In the genomic region with DNA sequence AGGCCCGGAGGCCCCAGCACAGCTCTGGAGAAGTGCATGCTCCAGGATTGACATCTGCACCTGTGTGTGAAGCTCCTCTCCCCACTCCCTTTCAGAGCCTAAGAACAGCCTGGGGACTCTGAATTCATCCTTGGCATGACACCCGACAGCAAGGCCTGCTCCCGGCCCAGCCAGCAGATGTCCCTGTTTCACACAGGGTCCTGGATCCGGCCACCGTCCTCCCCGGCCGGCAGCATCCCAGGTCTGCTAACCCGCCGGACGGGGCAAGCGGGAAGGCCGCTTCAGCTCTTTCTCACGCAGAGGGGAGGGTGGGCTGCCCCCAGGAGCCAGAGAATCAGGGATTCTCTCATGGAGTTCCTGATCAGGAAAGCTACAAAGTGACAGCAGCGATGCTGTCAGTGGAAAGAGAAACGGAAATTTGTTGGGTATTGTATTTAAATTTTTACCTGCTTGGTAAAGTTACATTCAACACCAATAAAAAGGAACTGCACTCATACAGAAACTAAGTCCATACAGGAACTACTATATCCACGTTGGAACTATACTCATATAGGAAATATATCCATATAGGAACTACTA, we compare ENCODE assay signal across 12 cellular contexts.
DNase-seq lines count a peak whose midpoint lies in the region; ATAC-seq and TF ChIP-seq lines count a peak whose summit lies in the region.
"Had no signal": no experiment of that assay in that cellular context is flagged by ENCODE, and none has a peak within 500 bp of the region (broad histone marks: within the 10 kb centered on the region; RNA-seq: fewer than 3 reads in every experiment).

No MANE protein-coding gene starts in this region.

- H3K9me3 ChIP-seq in OCI-LY1 (ENCODE audit: low read length) (no peaks in the 10 kb centered on the region), endodermal cell (ENCODE audit: control insufficient read depth, low read length) (no peaks in the 10 kb centered on the region)
- H3K9me3 ChIP-seq: esophagus muscularis mucosa had no signal

- peak; percentile 31 to 57 for DNase-seq in SHP77 (lab: John Stamatoyannopoulos, UW)
- no peak for DNase-seq in SHP77 treated with DMSO at 0.1 percent for 48 hours (lab: John Stamatoyannopoulos, UW)
- DNase-seq in endodermal cell = peak; percentile 91
- peak; percentile 44 for DNase-seq in progenitor cell of endocrine pancreas (ENCODE audit: low spot score, unreplicated experiment)
- no peak for DNase-seq in activated T-cell treated with anti-CD3 and anti-CD28 coated beads for 4 hours
- DNase-seq in inferior parietal cortex (ENCODE audit: extremely low spot score) = no peak
- DNase-seq: activated CD4-positive, alpha-beta T cell treated with anti-CD3 and anti-CD28 coated beads, Interleukin-2, amount 50 U/mL, for 48 hours; GOT3; NCI-H510A had no signal

- H3K4me3 ChIP-seq in OCI-LY1 (ENCODE audit: low read depth, low read length, poor library complexity, severe bottlenecking) (no peak overlapping the region), endodermal cell (ENCODE audit: low read length) (no peak overlapping the region)
- H3K4me3 ChIP-seq: esophagus muscularis mucosa had no signal

- H3K9ac ChIP-seq in OCI-LY1 (ENCODE audit: low read length) = no peak overlapping the region
- no peak overlapping the region for H3K9ac ChIP-seq in endodermal cell (ENCODE audit: extremely low read depth, low read length, poor library complexity, severe bottlenecking)

- no peaks in the 10 kb centered on the region for H3K9me3 Mint-ChIP-seq in endodermal cell
- H3K9me3 Mint-ChIP-seq in progenitor cell of endocrine pancreas (ENCODE audit: low read depth) = no peaks in the 10 kb centered on the region

- H3K36me3 Mint-ChIP-seq in endodermal cell (ENCODE audit: low read depth) = no peaks in the 10 kb centered on the region
- H3K36me3 Mint-ChIP-seq in progenitor cell of endocrine pancreas (ENCODE audit: insufficient read depth) = no peaks in the 10 kb centered on the region

- no peak overlapping the region for H3K4me2 ChIP-seq in OCI-LY1 (ENCODE audit: low read length)

- H3K27me3 Mint-ChIP-seq in endodermal cell (ENCODE audit: insufficient read depth) (peaks cover 5% of the 10 kb centered on the region), progenitor cell of endocrine pancreas (peaks cover 53% of the 10 kb centered on the region)

- ATAC-seq in HG02885 (IDR thresholded peaks at IDR 0.05; ENCODE audit: poor library complexity, unreplicated experiment) = no peak

- TF ChIP-seq CTCF in OCI-LY1 (IDR thresholded peaks at IDR 0.05; ENCODE audit: low read length) (peak; percentile 43), endodermal cell (conservative IDR thresholded peaks at IDR 0.05) (peak; percentile 85), progenitor cell of endocrine pancreas (IDR thresholded peaks at IDR 0.05; ENCODE audit: unreplicated experiment) (peak; percentile 66)

- no peaks in the 10 kb centered on the region for H3K36me3 ChIP-seq in OCI-LY1 (ENCODE audit: insufficient read depth, low read length)
- H3K36me3 ChIP-seq in endodermal cell (ENCODE audit: control insufficient read depth, insufficient read depth, low read length) = no peaks in the 10 kb centered on the region
- H3K36me3 ChIP-seq: esophagus muscularis mucosa had no signal

- H3K9me2 ChIP-seq in OCI-LY1 (ENCODE audit: low read depth, low read length) = no peaks in the 10 kb centered on the region

- H3K4me3 Mint-ChIP-seq in endodermal cell = no peak overlapping the region
- H3K4me3 Mint-ChIP-seq in progenitor cell of endocrine pancreas (ENCODE audit: low read depth) = no peak overlapping the region

- H3K27ac ChIP-seq in OCI-LY1 (ENCODE audit: low read depth, low read length, poor library complexity, severe bottlenecking) (no peak overlapping the region), endodermal cell (ENCODE audit: low read depth, low read length) (peak overlapping the region; percentile 100)
- H3K27ac ChIP-seq: esophagus muscularis mucosa had no signal

- H3K27me3 ChIP-seq in OCI-LY1 (ENCODE audit: insufficient read depth, low read length) (no peaks in the 10 kb centered on the region), endodermal cell (ENCODE audit: control insufficient read depth, insufficient read depth, low read length, poor library complexity, severe bottlenecking) (no peaks in the 10 kb centered on the region)

- H3K4me1 ChIP-seq in OCI-LY1 (ENCODE audit: insufficient read depth, low read length, severe bottlenecking) (no peaks in the 10 kb centered on the region), endodermal cell (ENCODE audit: control insufficient read depth, insufficient read depth, low read length) (peaks cover 10% of the 10 kb centered on the region)
- H3K4me1 ChIP-seq: esophagus muscularis mucosa had no signal

- WGBS in endodermal cell (ENCODE audit: insufficient coverage in 1 of 2, insufficient read length in 1 of 2), 2 experiments = 17 to 38% methylated on average over 11 to 15 of the region's 16 CpGs

- H3F3A ChIP-seq in OCI-LY1 (ENCODE audit: insufficient read depth, low read length) = no peaks in the 10 kb centered on the region

- peaks cover 20% of the 10 kb centered on the region for H3K4me1 Mint-ChIP-seq in endodermal cell
- peaks cover 1% of the 10 kb centered on the region for H3K4me1 Mint-ChIP-seq in progenitor cell of endocrine pancreas (ENCODE audit: low read depth)

- no peaks in the 10 kb centered on the region for H3K79me2 ChIP-seq in OCI-LY1 (ENCODE audit: insufficient read depth, low read length)

- no peaks in the 10 kb centered on the region for H4K20me1 ChIP-seq in OCI-LY1 (ENCODE audit: insufficient read depth, low read length)

- no peak overlapping the region for H2AFZ ChIP-seq in OCI-LY1 (ENCODE audit: low read length)

- H3K27ac Mint-ChIP-seq in endodermal cell = no peak overlapping the region
- no peak overlapping the region for H3K27ac Mint-ChIP-seq in progenitor cell of endocrine pancreas

Comparison
In these comparisons a context has a peak if more than half of its experiments do, and no peak if none do; other contexts are left out.
1. DNase-seq: peak in SHP77 (2 of 2), endodermal cell (single experiment) and progenitor cell of endocrine pancreas (single experiment); none in SHP77 treated with DMSO at 0.1 percent for 48 hours (single experiment), activated T-cell treated with anti-CD3 and anti-CD28 coated beads for 4 hours (single experiment) and inferior parietal cortex (single experiment).
2. Peak in every context shown above with its lines, with median percentiles within 50 percentile points of each other: CTCF ChIP-seq.